Comparison of ENCODE assay signal across 1 cellular context in genomic region chr2:106160786-106161261, GRCh38.
TF ChIP-seq lines count a peak whose summit lies in the region.

No MANE protein-coding gene starts in this region.

TF ChIP-seq in SK-N-SH treated with all-trans-retinoic acid at 6 μM for 48 hours, 23 proteins besides CTCF, POLR2A, EP300 and RAD21 (continued from another document):
- TF ChIP-seq PATZ1 (CRISPR knock-in tag; IDR thresholded peaks at IDR 0.05; ENCODE audit: borderline replicate concordance) (no peak), ISL1 (CRISPR knock-in tag; IDR thresholded peaks at IDR 0.05) (no peak), CREB5 (CRISPR knock-in tag; IDR thresholded peaks at IDR 0.05; ENCODE audit: low read depth) (no peak), TOX (CRISPR knock-in tag; IDR thresholded peaks at IDR 0.05; ENCODE audit: borderline replicate concordance) (no peak), ZNF565 (CRISPR knock-in tag; conservative IDR thresholded peaks at IDR 0.05; ENCODE audit: low read depth) (no peak), PPARA (CRISPR knock-in tag; IDR thresholded peaks at IDR 0.05; ENCODE audit: borderline replicate concordance) (no peak), ZFP30 (CRISPR knock-in tag; IDR thresholded peaks at IDR 0.05) (no peak), OSR1 (CRISPR knock-in tag; IDR thresholded peaks at IDR 0.05) (no peak), TSHZ2 (CRISPR knock-in tag; IDR thresholded peaks at IDR 0.05) (no peak), SNAI2 (CRISPR knock-in tag; IDR thresholded peaks at IDR 0.05) (no peak), GLIS3 (CRISPR knock-in tag; IDR thresholded peaks at IDR 0.05) (no peak), ZNF8 (CRISPR knock-in tag; IDR thresholded peaks at IDR 0.05) (no peak), ZC3H10 (CRISPR knock-in tag; IDR thresholded peaks at IDR 0.05) (no peak), RARB (CRISPR knock-in tag; IDR thresholded peaks at IDR 0.05) (no peak), ESRRG (CRISPR knock-in tag; IDR thresholded peaks at IDR 0.05) (no peak)
